ENCODE assay signal across 26 cellular contexts in genomic region chr13:23560571-23561089, GRCh38. TPM values are rescaled to one million over a fixed set of nuclear protein-coding genes. Genes with fewer than 3 reads are reported as not detected.
DNase-seq lines count a peak whose midpoint lies in the region; ATAC-seq and TF ChIP-seq lines count a peak whose summit lies in the region.
"Had no signal": no experiment of that assay in that cellular context is flagged by ENCODE, and none has a peak within 500 bp of the region (broad histone marks: within the 10 kb centered on the region; RNA-seq: fewer than 3 reads in every experiment).

No MANE protein-coding gene starts in this region.

- no peaks in the 10 kb centered on the region for H3K9me3 ChIP-seq in neural progenitor cell (ENCODE audit: low read depth)
- H3K9me3 ChIP-seq: MG63, pancreas, sigmoid colon had no signal

- H3K4me2 ChIP-seq in neural progenitor cell: no peak overlapping the region
- H3K4me2 ChIP-seq: GM23338 had no signal

- H3F3A ChIP-seq in neural progenitor cell (ENCODE audit: low read depth): no peaks in the 10 kb centered on the region

- no peak overlapping the region for H3K9ac ChIP-seq in neural progenitor cell

- POLR2A ChIA-PET in GM10248 (lab: Yijun Ruan, JAX): interaction anchor here (0.9 to 1.4 kb wide), 2 partner anchors 10 kb away, joined by 3 to 8 read pairs; partner anchors contain the start of gene TNFRSF19

- H3K4me3 Mint-ChIP-seq in activated T-cell treated with anti-CD3 and anti-CD28 coated beads, Interleukin-2, amount 50 U/mL, for 24 hours: no peak overlapping the region
- H3K4me3 Mint-ChIP-seq in neural progenitor cell: no peak overlapping the region
- H3K4me3 Mint-ChIP-seq: activated naive CD8-positive, alpha-beta T cell treated with anti-CD3 and anti-CD28 coated beads, Interleukin-2, amount 50 U/mL, for 24 hours; B cell; GM23338; naive thymus-derived CD8-positive, alpha-beta T cell had no signal

- peak overlapping the region; percentile 8 for H3K27ac Mint-ChIP-seq in activated T-cell treated with anti-CD3 and anti-CD28 coated beads, Interleukin-2, amount 50 U/mL, for 24 hours
- peak overlapping the region; percentile 84 for H3K27ac Mint-ChIP-seq in neural progenitor cell
- H3K27ac Mint-ChIP-seq: activated naive CD8-positive, alpha-beta T cell treated with anti-CD3 and anti-CD28 coated beads, Interleukin-2, amount 50 U/mL, for 24 hours; B cell; GM23338; naive thymus-derived CD8-positive, alpha-beta T cell had no signal

- peak; percentile 19 for ATAC-seq in GM19035 (IDR thresholded peaks at IDR 0.05; ENCODE audit: unreplicated experiment)
- ATAC-seq in HG03439 (IDR thresholded peaks at IDR 0.05; ENCODE audit: unreplicated experiment): peak; percentile 12
- ATAC-seq in SK-N-SH treated with all-trans-retinoic acid at 6 μM for 48 hours: no peak
- ATAC-seq: activated naive CD8-positive, alpha-beta T cell treated with anti-CD3 and anti-CD28 coated beads, Interleukin-2, amount 50 U/mL, for 24 hours; GM23338; naive thymus-derived CD8-positive, alpha-beta T cell; pancreas had no signal

- H2AFZ ChIP-seq in neural progenitor cell (replicated peaks): no peak overlapping the region
- H2AFZ ChIP-seq: GM23338 had no signal

- DNase-seq in activated T-cell treated with anti-CD3 and anti-CD28 coated beads, Interleukin-2, amount 50 U/mL, for 24 hours: no peak
- DNase-seq in activated T-cell treated with anti-CD3 and anti-CD28 coated beads, Interleukin-2, amount 50 U/mL, for 48 hours: no peak
- DNase-seq in neural progenitor cell (ENCODE audit: low spot score) (no peak), OCI-M2 (lab: John Stamatoyannopoulos, UW; ENCODE audit: unreplicated experiment) (no peak), GM10248 (ENCODE audit: extremely low spot score) (no peak)
- DNase-seq: activated CD8-positive, alpha-beta memory T cell treated with anti-CD3 and anti-CD28 coated beads, Interleukin-2, amount 50 U/mL, for 48 hours; activated effector memory CD4-positive, alpha-beta T cell treated with Interleukin-2 at 50 U/mL for 16 hours; activated naive CD8-positive, alpha-beta T cell treated with anti-CD3 and anti-CD28 coated beads, Interleukin-2, amount 50 U/mL, for 24 hours; cortex of kidney; DMS79; glutamatergic neuron; MG63; naive thymus-derived CD8-positive, alpha-beta T cell; NCI-H1417 treated with DMSO at 0.1 percent for 48 hours; NCI-H510A treated with DMSO at 0.1 percent for 48 hours; pancreas; sigmoid colon; stimulated activated CD4-positive, alpha-beta T cell treated with anti-CD3 and anti-CD28 coated beads, Interleukin-15, amount 100 ng/mL, for 24 hours; stimulated activated CD8-positive, alpha-beta memory T cell treated with anti-CD3 and anti-CD28 coated beads, Interleukin-4, amount 100 ng/mL, for 48 hours; T-helper 2 cell had no signal

- no peaks in the 10 kb centered on the region for H3K4me1 ChIP-seq in neural progenitor cell

- H3K4me1 Mint-ChIP-seq in activated T-cell treated with anti-CD3 and anti-CD28 coated beads, Interleukin-2, amount 50 U/mL, for 24 hours (ENCODE audit: low read depth): peaks cover 5% of the 10 kb centered on the region
- H3K4me1 Mint-ChIP-seq in neural progenitor cell: peaks cover 5% of the 10 kb centered on the region
- H3K4me1 Mint-ChIP-seq: activated naive CD8-positive, alpha-beta T cell treated with anti-CD3 and anti-CD28 coated beads, Interleukin-2, amount 50 U/mL, for 24 hours; B cell; GM23338; naive thymus-derived CD8-positive, alpha-beta T cell had no signal

- H3K9me3 Mint-ChIP-seq in activated T-cell treated with anti-CD3 and anti-CD28 coated beads, Interleukin-2, amount 50 U/mL, for 24 hours: no peaks in the 10 kb centered on the region
- no peaks in the 10 kb centered on the region for H3K9me3 Mint-ChIP-seq in neural progenitor cell
- H3K9me3 Mint-ChIP-seq: activated naive CD8-positive, alpha-beta T cell treated with anti-CD3 and anti-CD28 coated beads, Interleukin-2, amount 50 U/mL, for 24 hours; GM23338; naive thymus-derived CD8-positive, alpha-beta T cell had no signal

- no peaks in the 10 kb centered on the region for H3K27me3 ChIP-seq in neural progenitor cell
- H3K27me3 ChIP-seq: MG63, pancreas, sigmoid colon had no signal

- H3K4me3 ChIP-seq in neural progenitor cell: no peak overlapping the region
- H3K4me3 ChIP-seq: GM23338, MG63, pancreas, sigmoid colon, SK-N-MC had no signal

- H3K27ac ChIP-seq in neural progenitor cell: no peak overlapping the region
- H3K27ac ChIP-seq: pancreas, SK-N-MC had no signal

- no peaks in the 10 kb centered on the region for H3K36me3 ChIP-seq in neural progenitor cell
- H3K36me3 ChIP-seq: MG63, pancreas, sigmoid colon had no signal

- no peak for TF ChIP-seq CTCF in neural progenitor cell (IDR thresholded peaks at IDR 0.05)
- TF ChIP-seq CTCF in GM10248 (IDR thresholded peaks at IDR 0.05; ENCODE audit: control extremely low read depth, extremely low read depth, low read depth, missing control alignments): no peak

- CTCF ChIA-PET in GM10248 (lab: Yijun Ruan, JAX): interaction anchor here (0.8 to 3.9 kb wide), 11 partner anchors 8 to 93 kb away, joined by 3 to 24 read pairs (median 8); partner anchors contain the start of gene TNFRSF19

- no peaks in the 10 kb centered on the region for H4K20me1 ChIP-seq in neural progenitor cell (ENCODE audit: low read depth)

- peaks cover 22% of the 10 kb centered on the region for H3K27me3 Mint-ChIP-seq in activated T-cell treated with anti-CD3 and anti-CD28 coated beads, Interleukin-2, amount 50 U/mL, for 24 hours
- H3K27me3 Mint-ChIP-seq in neural progenitor cell (ENCODE audit: insufficient read depth, low read depth): no peaks in the 10 kb centered on the region

- H3K36me3 Mint-ChIP-seq in activated T-cell treated with anti-CD3 and anti-CD28 coated beads, Interleukin-2, amount 50 U/mL, for 24 hours (ENCODE audit: low read depth): no peaks in the 10 kb centered on the region
- H3K36me3 Mint-ChIP-seq in neural progenitor cell: no peaks in the 10 kb centered on the region
- H3K36me3 Mint-ChIP-seq: naive thymus-derived CD8-positive, alpha-beta T cell had no signal

- H3K79me2 ChIP-seq in neural progenitor cell (ENCODE audit: low read depth): no peaks in the 10 kb centered on the region

TF ChIP-seq in SK-N-SH treated with all-trans-retinoic acid at 6 μM for 48 hours, 23 proteins besides CTCF, POLR2A, EP300 and RAD21 (continues in another document):
- TF ChIP-seq PATZ1 (CRISPR knock-in tag; IDR thresholded peaks at IDR 0.05; ENCODE audit: borderline replicate concordance) (no peak), ZNF70 (CRISPR knock-in tag; IDR thresholded peaks at IDR 0.05) (no peak), TCF4 (CRISPR knock-in tag; IDR thresholded peaks at IDR 0.05; ENCODE audit: borderline replicate concordance) (no peak), BACH2 (CRISPR knock-in tag; IDR thresholded peaks at IDR 0.05; ENCODE audit: borderline replicate concordance) (no peak), GLIS3 (CRISPR knock-in tag; IDR thresholded peaks at IDR 0.05) (no peak), PPARA (CRISPR knock-in tag; IDR thresholded peaks at IDR 0.05; ENCODE audit: borderline replicate concordance) (no peak), POU6F1 (CRISPR knock-in tag; IDR thresholded peaks at IDR 0.05; ENCODE audit: borderline replicate concordance, low read depth) (no peak), SNAI2 (CRISPR knock-in tag; IDR thresholded peaks at IDR 0.05) (no peak), OSR1 (CRISPR knock-in tag; IDR thresholded peaks at IDR 0.05) (no peak), ZFP3 (CRISPR knock-in tag; IDR thresholded peaks at IDR 0.05) (no peak), RARB (CRISPR knock-in tag; IDR thresholded peaks at IDR 0.05) (no peak), ESRRG (CRISPR knock-in tag; IDR thresholded peaks at IDR 0.05) (no peak)

RNA-seq across cellular contexts. Expression of gene TNFRSF19, which starts 9.6 kb away (rescaled TPM):
- 21.4 and 31.7 TPM in 2 replicates for total RNA-seq in neural progenitor cell (ENCODE audit: low replicate concordance)
- total RNA-seq: B cell had no signal
